Comparison of ENCODE assay signal across 10 cellular contexts in the genomic region with DNA sequence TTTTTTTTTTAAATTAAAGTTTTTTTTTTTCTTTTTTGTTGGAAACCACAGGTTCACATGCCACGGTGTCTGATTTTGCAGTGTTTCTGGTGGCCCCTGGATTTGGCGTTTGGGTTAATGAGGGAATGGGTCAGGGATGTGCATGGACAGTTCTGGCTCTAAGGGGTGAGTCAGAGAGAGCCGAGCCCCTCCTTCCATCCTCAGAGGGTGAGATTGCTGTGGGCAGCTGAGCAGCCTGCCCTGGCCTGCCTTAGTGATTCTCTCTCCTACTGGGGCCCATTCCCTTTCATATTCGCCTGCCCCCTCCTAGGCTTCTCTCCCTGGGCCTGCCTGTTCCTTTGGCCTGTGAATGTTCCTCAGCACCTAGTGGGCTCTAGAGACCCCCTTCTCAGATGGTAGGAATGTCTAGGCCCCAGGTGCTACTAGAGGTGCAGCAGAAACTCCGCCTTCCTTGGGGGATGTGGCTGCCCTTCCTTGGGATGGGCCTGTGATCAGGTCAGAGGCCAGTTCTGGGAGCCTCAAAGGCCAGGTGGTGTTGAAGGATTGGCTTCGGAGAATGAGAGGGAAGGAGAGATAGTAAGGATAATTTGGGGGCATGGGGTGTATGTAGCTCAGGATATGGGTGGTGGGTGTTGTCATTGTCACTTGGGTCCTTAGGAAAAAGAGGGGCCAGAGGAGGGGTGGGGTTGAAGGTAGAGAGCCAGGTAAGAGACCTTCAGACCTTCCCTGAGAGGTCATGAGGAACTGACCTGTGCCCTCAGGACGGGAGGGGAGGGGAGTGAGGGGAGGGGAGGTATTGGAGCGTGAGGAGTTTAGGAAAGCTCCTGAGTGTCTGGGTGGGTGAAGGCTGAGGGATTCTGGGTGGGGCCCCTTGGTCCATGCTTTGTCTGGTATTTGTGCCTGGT. TPM values are rescaled to one million over a fixed set of nuclear protein-coding genes. Genes with fewer than 3 reads are reported as not detected.
A peak's percentile ranks its signal among the peaks of the same experiment; 100 is the strongest.
DNase-seq lines count a peak whose midpoint lies in the region; ATAC-seq and TF ChIP-seq lines count a peak whose summit lies in the region.
"Had no signal": no experiment of that assay in that cellular context is flagged by ENCODE, and none has a peak within 500 bp of the region (broad histone marks: within the 10 kb centered on the region; RNA-seq: fewer than 3 reads in every experiment).

No MANE protein-coding gene starts in this region.

- H3K9ac ChIP-seq in adipocyte (ENCODE audit: low read length), result peak overlapping the region; percentile 71

- TF ChIP-seq CTCF in heart left ventricle (IDR thresholded peaks at IDR 0.05) (no peak), lung (IDR thresholded peaks at IDR 0.05; ENCODE audit: control extremely low read depth, extremely low read depth) (no peak), upper lobe of right lung (IDR thresholded peaks at IDR 0.05) (no peak)

- peaks cover 0 to 19% (median 2%) of the 10 kb centered on the region in 12 donors for H3K9me3 ChIP-seq in heart left ventricle
- H3K9me3 ChIP-seq in adipocyte (ENCODE audit: control insufficient read depth, low read length), result peaks cover 13% of the 10 kb centered on the region
- H3K9me3 ChIP-seq in lung (ENCODE audit: control insufficient read depth in 2 of 2, insufficient read depth in 1 of 2, low read length in 1 of 2), result no peaks in the 10 kb centered on the region
- no peaks in the 10 kb centered on the region for H3K9me3 ChIP-seq in upper lobe of right lung

- peak in 2 of 4 donors; percentile 9 to 12 for ATAC-seq in heart left ventricle
- no peak for ATAC-seq in Right ventricle myocardium inferior
- no peak for ATAC-seq in lung (ENCODE audit: insufficient read depth, low FRiP score)
- no peak for ATAC-seq in upper lobe of right lung
- no peak for ATAC-seq in HG02870 (IDR thresholded peaks at IDR 0.05; ENCODE audit: unreplicated experiment)
- ATAC-seq in HG03139 (IDR thresholded peaks at IDR 0.05; ENCODE audit: unreplicated experiment), result no peak

- H3K27ac ChIP-seq in heart left ventricle (peak overlapping the region in 9 of 12 donors; percentile 0 to 99 (median 31)), lung (ENCODE audit: low read depth in 1 of 2, low read length in 1 of 2) (peak overlapping the region; percentile 27 to 71), upper lobe of right lung (peak overlapping the region; percentile 70)

- H3K4me3 ChIP-seq in heart left ventricle (no peak overlapping the region), adipocyte (ENCODE audit: low read length) (peak overlapping the region; percentile 5), lung (no peak overlapping the region), upper lobe of right lung (no peak overlapping the region)

- H3K36me3 ChIP-seq in heart left ventricle (peaks cover 0 to 49% (median 16%) of the 10 kb centered on the region in 9 donors), adipocyte (ENCODE audit: control insufficient read depth, insufficient read depth, low read length, severe bottlenecking) (peaks cover 35% of the 10 kb centered on the region), lung (ENCODE audit: control insufficient read depth in 2 of 2, insufficient read depth in 2 of 2, low read length in 2 of 2) (peaks cover 0 to 36% of the 10 kb centered on the region in 2 donors), upper lobe of right lung (peaks cover 30% of the 10 kb centered on the region)

- no peaks in the 10 kb centered on the region for H3K27me3 ChIP-seq in heart left ventricle
- no peaks in the 10 kb centered on the region for H3K27me3 ChIP-seq in adipocyte (replicated peaks; ENCODE audit: control insufficient read depth, insufficient read depth, low read length)
- no peaks in the 10 kb centered on the region for H3K27me3 ChIP-seq in lung (ENCODE audit: control insufficient read depth, insufficient read depth)
- H3K27me3 ChIP-seq in upper lobe of right lung, result no peaks in the 10 kb centered on the region

- intact Hi-C loops in heart left ventricle (cut with DNase I), result no loop called here
- intact Hi-C loops in Right ventricle myocardium inferior (cut with DNase I), result loop anchor here (2.0 kb wide), 1 partner anchor 23 kb away; no protein-coding TSS in a partner anchor
- intact Hi-C loops in upper lobe of right lung (cut with DNase I), result no loop called here

- 77 to 87% (median 82%) methylated on average over 8 of the region's 8 CpGs for WGBS in heart left ventricle, 4 donors
- WGBS in lung, 2 donors, result 81 to 85% methylated on average over 8 of the region's 8 CpGs

- TF ChIP-seq POLR2A in heart left ventricle (IDR thresholded peaks at IDR 0.05), result no peak

- peaks cover 10 to 98% (median 59%) of the 10 kb centered on the region in 12 donors for H3K4me1 ChIP-seq in heart left ventricle
- H3K4me1 ChIP-seq in adipocyte (ENCODE audit: control insufficient read depth, insufficient read depth, low read length), result peaks cover 77% of the 10 kb centered on the region
- peaks cover 4 to 41% of the 10 kb centered on the region in 2 donors for H3K4me1 ChIP-seq in lung (ENCODE audit: control insufficient read depth in 2 of 2, insufficient read depth in 2 of 2, low read length in 2 of 2)
- H3K4me1 ChIP-seq in upper lobe of right lung, result peaks cover 81% of the 10 kb centered on the region

- no peak for DNase-seq in heart left ventricle
- DNase-seq in Right ventricle myocardium inferior (ENCODE audit: missing footprints), result no peak
- no peak for DNase-seq in adipocyte (ENCODE audit: low read depth)
- no peak for DNase-seq in lung (ENCODE audit: low spot score)
- no peak for DNase-seq in upper lobe of right lung
- DNase-seq in NCI-H2081 treated with DMSO at 0.1 percent for 48 hours (lab: John Stamatoyannopoulos, UW), result no peak
- DNase-seq: naive B cell, NCI-H2227 treated with DMSO at 0.1 percent for 48 hours had no signal

RNA-seq across cellular contexts. Expression of gene TSPAN14, which starts 19.8 kb away (rescaled TPM):
- total RNA-seq in heart left ventricle (10 to 100 TPM; 24.6 to 71.5 (median 39.6) TPM), Right ventricle myocardium inferior (38.7 TPM), lung (100 to 1,000 TPM in 1 of 2 donors, 10 to 100 TPM in 1; 67.3 to 164 TPM), upper lobe of right lung (157 TPM)
- polyA plus RNA-seq in heart left ventricle (10 to 100 TPM; 17.4 to 46.3 TPM), lung (100 to 1,000 TPM in 1 of 2 donors, 10 to 100 TPM in 1; 40.9 to 187 TPM)
